Comparison of ENCODE assay signal across 23 cellular contexts in the genomic region with DNA sequence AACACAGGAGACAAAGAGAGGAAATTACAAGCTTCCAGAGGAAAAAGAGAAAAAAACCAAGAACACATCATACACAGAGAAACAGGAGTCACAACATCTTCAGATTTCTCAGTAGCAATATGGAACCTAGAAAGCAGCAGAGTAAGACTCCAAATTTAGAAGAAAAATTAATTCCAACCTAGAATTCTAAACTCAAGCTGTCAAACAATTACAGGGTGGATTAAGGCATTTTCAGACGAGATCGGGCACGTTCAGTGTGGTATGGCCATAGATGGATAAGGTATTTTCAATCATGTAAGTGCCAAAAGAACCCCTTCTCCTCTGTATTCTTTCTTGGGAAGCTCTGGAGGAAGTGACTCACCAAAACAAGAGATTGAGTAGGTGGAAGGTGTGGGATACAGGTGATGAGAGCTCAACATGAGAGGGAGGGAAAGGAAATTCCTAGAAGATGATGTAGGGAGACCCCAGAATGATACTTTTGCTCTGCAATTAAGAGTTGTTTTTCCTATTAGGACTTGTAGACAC.
"Had no signal": no experiment of that assay in that cellular context is flagged by ENCODE, and none has a peak within 500 bp of the region (broad histone marks: within the 10 kb centered on the region; RNA-seq: fewer than 3 reads in every experiment).

No MANE protein-coding gene starts in this region.

- H3K27me3 ChIP-seq: testis, tibial nerve, upper lobe of right lung, vagina had no signal

- ATAC-seq: gastrocnemius medialis; heart right ventricle; left cardiac atrium; lower lobe of right lung; sciatic nerve; stimulated activated naive B cell treated with anti-CD40 and anti-IgM and Interleukin-4, amounts not matched to agents 10 μg/mL and 1 μg/mL and 100 μg/mL, for 72 hours; stimulated activated naive CD8-positive, alpha-beta T cell treated with anti-CD3 and anti-CD28 coated beads, Interleukin-15, amount 100 ng/mL, for 72 hours; upper lobe of right lung had no signal

- H3K27ac Mint-ChIP-seq: naive B cell; stimulated activated naive B cell treated with anti-CD40 and anti-IgM and Interleukin-4, amounts not matched to agents 10 μg/mL and 1 μg/mL and 100 μg/mL, for 72 hours; stimulated activated naive CD8-positive, alpha-beta T cell treated with anti-CD3 and anti-CD28 coated beads, Interleukin-15, amount 100 ng/mL, for 72 hours had no signal

- H3K36me3 Mint-ChIP-seq: naive B cell; stimulated activated naive B cell treated with anti-CD40 and anti-IgM and Interleukin-4, amounts not matched to agents 10 μg/mL and 1 μg/mL and 100 μg/mL, for 72 hours had no signal

- H3K27ac ChIP-seq: coronary artery, gastrocnemius medialis, heart right ventricle, left ventricle myocardium inferior, lower lobe of right lung, neutrophil, spleen, testis, tibial nerve, upper lobe of right lung, vagina had no signal

- H3K4me3 Mint-ChIP-seq: naive B cell; stimulated activated naive B cell treated with anti-CD40 and anti-IgM and Interleukin-4, amounts not matched to agents 10 μg/mL and 1 μg/mL and 100 μg/mL, for 72 hours; stimulated activated naive CD8-positive, alpha-beta T cell treated with anti-CD3 and anti-CD28 coated beads, Interleukin-15, amount 100 ng/mL, for 72 hours had no signal

- H3K9me3 ChIP-seq: gastrocnemius medialis, left ventricle myocardium inferior, lower lobe of right lung, neutrophil, spleen, testis, upper lobe of right lung, vagina had no signal

- H3K4me1 Mint-ChIP-seq: naive B cell; stimulated activated naive B cell treated with anti-CD40 and anti-IgM and Interleukin-4, amounts not matched to agents 10 μg/mL and 1 μg/mL and 100 μg/mL, for 72 hours; stimulated activated naive CD8-positive, alpha-beta T cell treated with anti-CD3 and anti-CD28 coated beads, Interleukin-15, amount 100 ng/mL, for 72 hours had no signal

- H3K36me3 ChIP-seq: gastrocnemius medialis, heart right ventricle, left ventricle myocardium inferior, lower lobe of right lung, neutrophil, spleen, tibial nerve, upper lobe of right lung, vagina had no signal

- H3K9me3 Mint-ChIP-seq: stimulated activated naive CD8-positive, alpha-beta T cell treated with anti-CD3 and anti-CD28 coated beads, Interleukin-15, amount 100 ng/mL, for 72 hours had no signal

- H3K4me3 ChIP-seq: coronary artery, gastrocnemius medialis, heart right ventricle, left ventricle myocardium inferior, lower lobe of right lung, spleen, testis, tibial nerve, upper lobe of right lung, vagina had no signal

- DNase-seq: effector memory CD4-positive, alpha-beta T cell; erythroblast; gastrocnemius medialis; heart right ventricle; hypothalamus; left cardiac atrium; left ventricle myocardium inferior; lower lobe of right lung; mesenchymal stem cell; naive B cell; posterior cingulate gyrus; spleen; stimulated activated CD4-positive, alpha-beta T cell treated with anti-CD3 and anti-CD28 coated beads, Interleukin-2, amount 100 ng/mL, for 24 hours; stimulated activated CD4-positive, alpha-beta T cell treated with anti-CD3 and anti-CD28 coated beads, Interleukin-4, amount 100 ng/mL, for 4 hours; stimulated activated naive B cell treated with anti-CD40 and anti-IgM and Interleukin-4, amounts not matched to agents 10 μg/mL and 1 μg/mL and 100 μg/mL, for 72 hours; stimulated activated naive CD8-positive, alpha-beta T cell treated with anti-CD3 and anti-CD28 coated beads, Interleukin-15, amount 100 ng/mL, for 72 hours; testis; upper lobe of right lung had no signal

- H3K4me1 ChIP-seq: gastrocnemius medialis, heart right ventricle, left ventricle myocardium inferior, lower lobe of right lung, spleen, testis, tibial nerve, upper lobe of right lung, vagina had no signal
